Comparison of ENCODE assay signal across 8 cellular contexts in the genomic region with DNA sequence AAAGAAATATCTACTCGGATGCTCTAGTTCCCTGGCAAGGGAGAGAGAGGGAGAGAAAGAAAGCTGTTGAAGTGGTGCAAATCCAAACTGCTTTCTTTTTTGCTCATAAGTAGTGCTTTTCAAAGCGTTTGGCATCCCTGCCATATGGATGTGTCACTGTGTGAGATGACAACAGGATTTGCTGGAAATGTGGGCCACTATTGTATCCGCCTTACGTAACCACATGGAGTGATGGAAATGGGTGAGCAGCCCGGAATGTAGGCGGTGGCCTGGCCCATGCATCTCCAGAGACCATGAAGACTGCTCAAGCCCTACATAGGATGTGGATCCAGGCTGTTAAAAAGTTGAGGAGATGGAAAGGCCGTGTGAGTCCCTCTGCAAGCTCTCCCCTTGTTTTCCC. TPM values are rescaled to one million over a fixed set of nuclear protein-coding genes. Genes with fewer than 3 reads are reported as not detected.
DNase-seq lines count a peak whose midpoint lies in the region; ATAC-seq and TF ChIP-seq lines count a peak whose summit lies in the region.
"Had no signal": no experiment of that assay in that cellular context is flagged by ENCODE, and none has a peak within 500 bp of the region (broad histone marks: within the 10 kb centered on the region; RNA-seq: fewer than 3 reads in every experiment).

No MANE protein-coding gene starts in this region.

- H3K9me3 ChIP-seq in fibroblast of lung (ENCODE audit: control insufficient read depth, insufficient read depth, low read depth, low read length), result no peaks in the 10 kb centered on the region
- no peaks in the 10 kb centered on the region for H3K9me3 ChIP-seq in upper lobe of right lung

- DNase-seq in RPMI7951 (ENCODE audit: low read depth) (peak; percentile 43), fibroblast of lung (ENCODE audit: low read depth in 2 of 2) (peak; percentile 56 to 79), lung microvascular endothelial cell (ENCODE audit: low read depth in 2 of 2) (peak; percentile 51 to 84), upper lobe of right lung (no peak), DMS153 treated with DMSO at 0.1 percent for 48 hours (lab: John Stamatoyannopoulos, UW; ENCODE audit: unreplicated experiment) (no peak)
- DNase-seq: T-helper 9 cell had no signal

- ATAC-seq in upper lobe of right lung (peak; percentile 44), HG03159 (IDR thresholded peaks at IDR 0.05; ENCODE audit: unreplicated experiment) (no peak), HG02678 (IDR thresholded peaks at IDR 0.05; ENCODE audit: unreplicated experiment) (no peak)

- H3K36me3 ChIP-seq in fibroblast of lung (ENCODE audit: control insufficient read depth, insufficient read depth, low read length) (no peaks in the 10 kb centered on the region), upper lobe of right lung (no peaks in the 10 kb centered on the region)

- intact Hi-C loops in upper lobe of right lung (cut with DNase I), result no loop called here

- no peaks in the 10 kb centered on the region for H3K27me3 ChIP-seq in fibroblast of lung (ENCODE audit: control insufficient read depth, insufficient read depth, low read length)
- no peaks in the 10 kb centered on the region for H3K27me3 ChIP-seq in upper lobe of right lung

- H3K4me3 ChIP-seq in fibroblast of lung (replicated peaks in 1 of 4; ENCODE audit: control extremely low read depth in 1 of 4, insufficient read depth in 1 of 4, low read depth in 3 of 4, low read length in 4 of 4), result peak overlapping the region in 3 of 4 experiments; percentile 9 to 33 (median 18)
- no peak overlapping the region for H3K4me3 ChIP-seq in upper lobe of right lung

- no peak overlapping the region for H3K9ac ChIP-seq in fibroblast of lung (ENCODE audit: insufficient read depth, low read length)

- no peaks in the 10 kb centered on the region for H4K20me1 ChIP-seq in fibroblast of lung (ENCODE audit: control insufficient read depth, extremely low read depth, insufficient read depth, low read length)

- peaks cover 31% of the 10 kb centered on the region for H3K79me2 ChIP-seq in fibroblast of lung (ENCODE audit: control insufficient read depth, insufficient read depth, low read length)

- peak overlapping the region; percentile 35 for H3K27ac ChIP-seq in fibroblast of lung (ENCODE audit: insufficient read depth, low read length)
- H3K27ac ChIP-seq in upper lobe of right lung, result peak overlapping the region; percentile 47

- H2AFZ ChIP-seq in fibroblast of lung (ENCODE audit: low read length), result peak overlapping the region; percentile 10

- H3K4me1 ChIP-seq in fibroblast of lung (ENCODE audit: control insufficient read depth, extremely low read depth, insufficient read depth, low read length), result peaks cover 9% of the 10 kb centered on the region
- peaks cover 26% of the 10 kb centered on the region for H3K4me1 ChIP-seq in upper lobe of right lung

- TF ChIP-seq CTCF in fibroblast of lung (conservative IDR thresholded peaks at IDR 0.05 in 1 of 2, IDR thresholded peaks at IDR 0.05 in 1 of 2; ENCODE audit: low read depth in 1 of 2, low read length in 2 of 2) (no peak), upper lobe of right lung (IDR thresholded peaks at IDR 0.05) (no peak)

- H3K4me2 ChIP-seq in fibroblast of lung (ENCODE audit: extremely low read depth, insufficient read depth, low read length), result peak overlapping the region; percentile 73

RNA-seq across cellular contexts. Expression of a gene that starts 30.8 kb away (rescaled TPM):
- 18.3 and 19.3 TPM in 2 replicates for total RNA-seq in RPMI7951 (2014; rRNA removed; shearing (Covaris generic))
- total RNA-seq in fibroblast of lung (36.5 and 41.1 TPM in 2 replicates), lung microvascular endothelial cell (46.0 and 48.4 TPM in 2 replicates), upper lobe of right lung (131 TPM)
- polyA plus RNA-seq in fibroblast of lung, result 25.9 and 40.8 TPM in 2 replicates
- polyA plus RNA-seq in fibroblast of lung (2012), result 26.6 and 39.2 TPM in 2 replicates
- 26.9 and 32.4 TPM in 2 replicates for polyA minus RNA-seq in fibroblast of lung (ENCODE audit: low replicate concordance)

Comparison
In these comparisons a context has a peak if more than half of its experiments do, and no peak if none do; other contexts are left out.
1. DNase-seq: peak in RPMI7951 (single experiment), fibroblast of lung (2 of 2) and lung microvascular endothelial cell (2 of 2); none in upper lobe of right lung (single experiment) and DMS153 treated with DMSO at 0.1 percent for 48 hours (single experiment).